ENCODE assay signal across 1 cellular context in genomic region chr5:464843-465590, GRCh38.
TF ChIP-seq lines count a peak whose summit lies in the region.

No MANE protein-coding gene starts in this region.

TF ChIP-seq in SK-N-SH, 30 proteins besides CTCF, POLR2A, EP300 and RAD21 (continued from another document):
- TF ChIP-seq USF2 (IDR thresholded peaks at IDR 0.05; ENCODE audit: borderline replicate concordance, low read depth, low read length) (no peak), FOXM1 (IDR thresholded peaks at IDR 0.05; ENCODE audit: low read depth) (no peak), TCF12 (IDR thresholded peaks at IDR 0.05) (no peak), EZH2phosphoT487 (IDR thresholded peaks at IDR 0.05; ENCODE audit: borderline replicate concordance, low read depth) (no peak), ZBTB33 (IDR thresholded peaks at IDR 0.05; ENCODE audit: borderline replicate concordance, low read depth) (no peak), IRF3 (IDR thresholded peaks at IDR 0.05; ENCODE audit: low read depth, low read length) (no peak), YY1 (IDR thresholded peaks at IDR 0.05; ENCODE audit: low read depth) (no peak)
